Comparison of ENCODE assay signal across 8 cellular contexts in the genomic region with DNA sequence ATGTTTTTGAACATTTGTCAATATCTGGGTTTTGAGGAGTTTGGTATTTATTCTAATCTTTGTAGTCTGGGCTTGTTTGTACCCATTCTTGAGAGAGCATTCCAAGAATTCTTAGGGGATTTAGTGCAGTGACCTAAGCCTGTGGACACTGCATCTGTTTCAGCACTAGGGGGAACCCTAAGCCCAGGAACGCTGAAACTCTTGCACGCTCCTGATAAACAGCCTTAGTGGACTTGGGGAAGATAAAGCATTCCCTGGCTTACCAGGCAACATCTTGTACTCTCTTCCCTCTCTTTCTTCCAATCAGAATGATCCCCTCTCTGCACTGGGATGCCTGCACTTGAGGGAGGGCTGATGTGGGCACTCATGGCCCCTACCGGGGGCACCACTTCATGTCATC.
A peak's percentile ranks its signal among the peaks of the same experiment; 100 is the strongest.
DNase-seq lines count a peak whose midpoint lies in the region; ATAC-seq and TF ChIP-seq lines count a peak whose summit lies in the region.

No MANE protein-coding gene starts in this region.

- no peak overlapping the region for H2AFZ ChIP-seq in Karpas-422 (ENCODE audit: low read length)

- H4K20me1 ChIP-seq in Karpas-422 (ENCODE audit: insufficient read depth, low read depth, low read length) = no peaks in the 10 kb centered on the region

- no peaks in the 10 kb centered on the region for H3K79me2 ChIP-seq in Karpas-422 (ENCODE audit: low read length)

- no peak overlapping the region for H3K4me3 ChIP-seq in GM12864 (ENCODE audit: low read depth, low read length)
- H3K4me3 ChIP-seq in Karpas-422 (ENCODE audit: low read length) = no peak overlapping the region
- no peak overlapping the region for H3K4me3 ChIP-seq in right atrium auricular region

- H3K4me1 ChIP-seq in Karpas-422 (ENCODE audit: low read length) (no peaks in the 10 kb centered on the region), right atrium auricular region (no peaks in the 10 kb centered on the region)

- ATAC-seq in HG03108 (IDR thresholded peaks at IDR 0.05; ENCODE audit: unreplicated experiment) = no peak

- DNase-seq in GM12864 (ENCODE audit: low read depth) (no peak), Karpas-422 (peak; percentile 74), SW480 (ENCODE audit: low spot score) (peak; percentile 39), islet precursor cell (peak; percentile 87), superior temporal gyrus (ENCODE audit: extremely low spot score) (no peak), right atrium auricular region (ENCODE audit: low spot score) (no peak)
- DNase-seq in stimulated activated CD4-positive, alpha-beta T cell treated with anti-CD3 and anti-CD28 coated beads, Interleukin-4, amount 100 ng/mL, for 4 hours = no peak

- H3K9me3 ChIP-seq in Karpas-422 (ENCODE audit: low read length) (no peaks in the 10 kb centered on the region), right atrium auricular region (peaks cover 0 to 13% of the 10 kb centered on the region in 2 donors)

- TF ChIP-seq CTCF in GM12864 (IDR thresholded peaks at IDR 0.05; ENCODE audit: low read depth, low read length, missing control alignments) (peak; percentile 49), right atrium auricular region (IDR thresholded peaks at IDR 0.05) (peak in 1 of 2 donors; percentile 25)

- H3K27ac ChIP-seq in Karpas-422 (ENCODE audit: low read length) = no peak overlapping the region
- no peak overlapping the region for H3K27ac ChIP-seq in right atrium auricular region

- H3K36me3 ChIP-seq in Karpas-422 (ENCODE audit: insufficient read depth, low read length) = no peaks in the 10 kb centered on the region
- H3K36me3 ChIP-seq in right atrium auricular region = no peaks in the 10 kb centered on the region

- no peaks in the 10 kb centered on the region for H3K9me2 ChIP-seq in Karpas-422 (replicated peaks; ENCODE audit: insufficient read depth, low read length)

- no peak overlapping the region for H3K4me2 ChIP-seq in Karpas-422 (ENCODE audit: low read depth, low read length, poor library complexity, severe bottlenecking)

- H3K9ac ChIP-seq in Karpas-422 (ENCODE audit: low read length) = no peak overlapping the region

- no peaks in the 10 kb centered on the region for H3K27me3 ChIP-seq in Karpas-422 (ENCODE audit: low read length)
- no peaks in the 10 kb centered on the region for H3K27me3 ChIP-seq in right atrium auricular region

Comparison
In these comparisons a context has a peak if more than half of its experiments do, and no peak if none do; other contexts are left out.
1. DNase-seq: peak in Karpas-422 (single experiment), SW480 (single experiment) and islet precursor cell (single experiment); none in GM12864 (single experiment), superior temporal gyrus (single experiment), right atrium auricular region (single experiment) and stimulated activated CD4-positive, alpha-beta T cell treated with anti-CD3 and anti-CD28 coated beads, Interleukin-4, amount 100 ng/mL, for 4 hours (0 of 2).